Comparison of ENCODE assay signal across 8 cellular contexts in genomic region chr7:89002942-89003618, GRCh38.
A peak's percentile ranks its signal among the peaks of the same experiment; 100 is the strongest.
DNase-seq lines count a peak whose midpoint lies in the region; ATAC-seq and TF ChIP-seq lines count a peak whose summit lies in the region.

No MANE protein-coding gene starts in this region.

- H3K27me3 Mint-ChIP-seq in type B pancreatic cell, result peaks cover under 1% of the 10 kb centered on the region

- H3K9me3 Mint-ChIP-seq in type B pancreatic cell, result no peaks in the 10 kb centered on the region

- no peak for TF ChIP-seq CTCF in GM10248 (IDR thresholded peaks at IDR 0.05; ENCODE audit: control extremely low read depth, extremely low read depth, low read depth, missing control alignments)
- TF ChIP-seq CTCF in fibroblast of pulmonary artery (IDR thresholded peaks at IDR 0.05; ENCODE audit: low read length, missing control alignments), result no peak
- TF ChIP-seq CTCF in type B pancreatic cell (conservative IDR thresholded peaks at IDR 0.05), result no peak

- CTCF ChIA-PET in GM10248 (lab: Yijun Ruan, JAX), result interaction anchor here (1.2 kb wide), 2 partner anchors 16 to 21 kb away, joined by 3 read pairs; no protein-coding TSS in a partner anchor

- DNase-seq in GM10248 (ENCODE audit: extremely low spot score) (peak; percentile 8), fibroblast of pulmonary artery (ENCODE audit: low read depth) (peak; percentile 2), type B pancreatic cell (ENCODE audit: extremely low spot score, unreplicated experiment) (no peak), dedifferentiated amniotic fluid mesenchymal stem cell (ENCODE audit: extremely low spot score) (no peak)
- DNase-seq in activated CD8-positive, alpha-beta memory T cell treated with anti-CD3 and anti-CD28 coated beads, Interleukin-2, amount 50 U/mL, for 48 hours, result no peak
- no peak for DNase-seq in stimulated activated CD4-positive, alpha-beta T cell treated with anti-CD3 and anti-CD28 coated beads, Interleukin-2, amount 100 ng/mL, for 24 hours

- H3K4me3 Mint-ChIP-seq in type B pancreatic cell, result no peak overlapping the region

- ATAC-seq in GM21367 (IDR thresholded peaks at IDR 0.05; ENCODE audit: unreplicated experiment), result peak; percentile 82
- peak; percentile 84 for ATAC-seq in HG03565 (IDR thresholded peaks at IDR 0.05; ENCODE audit: unreplicated experiment)

- peak overlapping the region; percentile 13 for H3K4me3 ChIP-seq in fibroblast of pulmonary artery (replicated peaks; ENCODE audit: low read depth, low read length)

- no peak overlapping the region for H3K27ac Mint-ChIP-seq in type B pancreatic cell

- POLR2A ChIA-PET in GM10248 (lab: Yijun Ruan, JAX), result no interaction called here

- no peaks in the 10 kb centered on the region for H3K4me1 Mint-ChIP-seq in type B pancreatic cell (ENCODE audit: unreplicated experiment)

- no peaks in the 10 kb centered on the region for H3K36me3 Mint-ChIP-seq in type B pancreatic cell

Comparison
In these comparisons a context has a peak if more than half of its experiments do, and no peak if none do; other contexts are left out.
1. DNase-seq: peak in GM10248 (single experiment) and fibroblast of pulmonary artery (single experiment); none in type B pancreatic cell (single experiment), dedifferentiated amniotic fluid mesenchymal stem cell (single experiment), activated CD8-positive, alpha-beta memory T cell treated with anti-CD3 and anti-CD28 coated beads, Interleukin-2, amount 50 U/mL, for 48 hours (single experiment) and stimulated activated CD4-positive, alpha-beta T cell treated with anti-CD3 and anti-CD28 coated beads, Interleukin-2, amount 100 ng/mL, for 24 hours (0 of 2).